17 cellular contexts compared by ENCODE assay signal in genomic region chr7:70405241-70405640, GRCh38.
"Had no signal": no experiment of that assay in that cellular context is flagged by ENCODE, and none has a peak within 500 bp of the region (broad histone marks: within the 10 kb centered on the region; RNA-seq: fewer than 3 reads in every experiment).

No MANE protein-coding gene starts in this region.

- H3K4me3 ChIP-seq: colonic mucosa, tibial nerve, uterus had no signal

- DNase-seq: activated CD4-positive, alpha-beta memory T cell treated with anti-CD3 and anti-CD28 coated beads for 36 hours; activated CD8-positive, alpha-beta memory T cell treated with anti-CD3 and anti-CD28 coated beads, Interleukin-2, amount 10 ng/mL, durations not matched to agents 7 days and 5 days; amygdala; brain microvascular endothelial cell; colonic mucosa; endodermal cell; kidney; mesenchymal stem cell; natural killer cell; nucleus accumbens; stimulated activated CD4-positive, alpha-beta T cell treated with anti-CD3 and anti-CD28 coated beads, Interleukin-12 subunit alpha, Interleukin-12 subunit beta, amount 100 ng/mL, for 4 hours; stimulated activated CD4-positive, alpha-beta T cell treated with anti-CD3 and anti-CD28 coated beads, Interleukin-2, amount 100 ng/mL, for 24 hours; stimulated activated naive CD8-positive, alpha-beta T cell treated with anti-CD3 and anti-CD28 coated beads, Interleukin-15, Interleukin-2, amounts not matched to agents 100 U/mL and 50 U/mL, for 24 hours; substantia nigra; uterus had no signal

- H3K4me1 ChIP-seq: colonic mucosa, uterus had no signal

- H3K27ac ChIP-seq: brain microvascular endothelial cell, colonic mucosa, epithelial cell of prostate, tibial nerve, uterus had no signal

- ATAC-seq: activated CD8-positive, alpha-beta memory T cell treated with anti-CD3 and anti-CD28 coated beads, Interleukin-2, amount 10 ng/mL, durations not matched to agents 7 days and 5 days; natural killer cell; stimulated activated naive CD8-positive, alpha-beta T cell treated with anti-CD3 and anti-CD28 coated beads, Interleukin-15, Interleukin-2, amounts not matched to agents 100 U/mL and 50 U/mL, for 24 hours had no signal

- H3K9me3 ChIP-seq: colonic mucosa, tibial nerve, uterus had no signal

- H3K36me3 ChIP-seq: brain microvascular endothelial cell, colonic mucosa, tibial nerve, uterus had no signal

- H3K27me3 ChIP-seq: brain microvascular endothelial cell, colonic mucosa, tibial nerve, uterus had no signal
